ENCODE assay signal across 8 cellular contexts in the genomic region with DNA sequence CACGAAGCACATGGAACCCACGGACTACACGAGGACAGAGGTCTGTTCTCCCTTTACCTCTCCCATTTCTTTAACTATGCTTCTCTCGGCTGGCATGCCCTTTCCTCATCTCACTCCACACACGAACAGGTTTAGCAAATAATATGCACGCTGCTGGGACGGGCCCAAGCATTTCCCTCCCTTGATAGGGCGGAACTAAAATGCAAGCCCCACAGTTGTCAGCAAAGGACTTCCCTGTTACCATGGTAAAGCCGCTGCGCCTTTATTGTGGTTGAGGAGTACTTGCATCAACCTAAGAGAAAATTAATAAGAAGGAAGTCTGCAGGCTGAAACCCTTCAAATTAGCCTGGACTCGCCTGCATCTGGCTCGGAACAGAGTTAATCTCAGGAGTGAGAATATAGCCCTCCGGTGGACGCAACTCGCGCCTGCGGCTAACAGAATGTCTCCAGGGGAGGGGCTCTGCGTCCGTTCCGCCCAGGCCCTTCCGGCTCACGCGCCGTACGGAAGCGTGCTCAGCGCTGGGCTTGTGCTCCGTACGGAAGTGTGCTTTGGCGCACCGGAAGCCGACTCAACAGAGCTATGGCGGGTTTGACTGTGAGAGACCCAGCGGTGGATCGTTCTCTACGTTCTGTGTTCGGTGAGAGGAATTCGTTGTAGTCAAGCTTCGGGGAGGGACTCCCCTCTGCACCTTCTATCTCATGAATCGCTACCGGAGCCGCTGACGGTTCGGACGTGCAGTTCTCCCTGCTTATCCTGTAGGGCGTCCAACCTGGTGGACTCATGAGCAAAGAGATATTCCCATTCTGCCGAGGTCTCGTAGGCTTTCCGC. TPM values are rescaled to one million over a fixed set of nuclear protein-coding genes. Genes with fewer than 3 reads are reported as not detected.
DNase-seq lines count a peak whose midpoint lies in the region; ATAC-seq and TF ChIP-seq lines count a peak whose summit lies in the region.

A gene with protein sequence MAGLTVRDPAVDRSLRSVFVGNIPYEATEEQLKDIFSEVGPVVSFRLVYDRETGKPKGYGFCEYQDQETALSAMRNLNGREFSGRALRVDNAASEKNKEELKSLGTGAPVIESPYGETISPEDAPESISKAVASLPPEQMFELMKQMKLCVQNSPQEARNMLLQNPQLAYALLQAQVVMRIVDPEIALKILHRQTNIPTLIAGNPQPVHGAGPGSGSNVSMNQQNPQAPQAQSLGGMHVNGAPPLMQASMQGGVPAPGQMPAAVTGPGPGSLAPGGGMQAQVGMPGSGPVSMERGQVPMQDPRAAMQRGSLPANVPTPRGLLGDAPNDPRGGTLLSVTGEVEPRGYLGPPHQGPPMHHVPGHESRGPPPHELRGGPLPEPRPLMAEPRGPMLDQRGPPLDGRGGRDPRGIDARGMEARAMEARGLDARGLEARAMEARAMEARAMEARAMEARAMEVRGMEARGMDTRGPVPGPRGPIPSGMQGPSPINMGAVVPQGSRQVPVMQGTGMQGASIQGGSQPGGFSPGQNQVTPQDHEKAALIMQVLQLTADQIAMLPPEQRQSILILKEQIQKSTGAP (plus strand): TSS at position 555 of the 830 bp plus-strand sequence. CDS start 26 bp downstream, at position 581.

- H3K27ac ChIP-seq in foreskin keratinocyte, result peak within 1 kb of the TSS; percentile 56

- H3K4me1 ChIP-seq in HAP-1 (peaks cover 12% of the 10 kb centered on the region), foreskin keratinocyte (no peaks in the 10 kb centered on the region), neuron (ENCODE audit: insufficient read depth, low read length) (no peaks in the 10 kb centered on the region)

- DNase-seq in GDM1 (lab: John Stamatoyannopoulos, UW) (peak; percentile 72), HAP-1 (ENCODE audit: low spot score in 2 of 2) (peak; percentile 86 to 92), MG63 (peak; percentile 83), SIG-M5 (lab: John Stamatoyannopoulos, UW) (peak; percentile 14), activated gamma-delta T cell (lab: John Stamatoyannopoulos, UW) (peak; percentile 53), foreskin keratinocyte (peak; percentile 69 to 81), stromal cell of bone marrow (ENCODE audit: low read depth) (peak; percentile 63)

- TF ChIP-seq CTCF in foreskin keratinocyte (conservative IDR thresholded peaks at IDR 0.05), result no peak

- H3K36me3 ChIP-seq in HAP-1 (replicated peaks), result peaks cover 31% of the 10 kb centered on the region
- H3K36me3 ChIP-seq in MG63, result no peaks in the 10 kb centered on the region; the same call in 1 of the 2 replicates
- H3K36me3 ChIP-seq in neuron (ENCODE audit: insufficient read depth, low read length), result peaks cover 19% of the 10 kb centered on the region

- peaks cover 3% of the 10 kb centered on the region; the same call in 1 of the 2 replicates for H3K27me3 ChIP-seq in HAP-1 (ENCODE audit: low read depth)
- H3K27me3 ChIP-seq in MG63, result no peaks in the 10 kb centered on the region
- no peaks in the 10 kb centered on the region for H3K27me3 ChIP-seq in foreskin keratinocyte
- H3K27me3 ChIP-seq in neuron (ENCODE audit: insufficient read depth, low read length), result peaks cover 18% of the 10 kb centered on the region

- in situ Hi-C loops in HAP-1 (cut with MboI; ENCODE audit: low sequenced_read_pairs), result no loop called here

- peak within 1 kb of the TSS; percentile 65 for H2AFZ ChIP-seq in neuron (ENCODE audit: low read depth, low read length)

- peak; percentile 99 for ATAC-seq in foreskin keratinocyte

- H3K4me3 ChIP-seq in HAP-1, result peak within 1 kb of the TSS; percentile 67
- H3K4me3 ChIP-seq in MG63, result peak within 1 kb of the TSS; percentile 77
- H3K4me3 ChIP-seq in neuron (ENCODE audit: low read length), result peak within 1 kb of the TSS; percentile 69

- H3K9me3 ChIP-seq in HAP-1 (no peaks in the 10 kb centered on the region), MG63 (no peaks in the 10 kb centered on the region), neuron (ENCODE audit: low read length) (no peaks in the 10 kb centered on the region)

RNA-seq across cellular contexts. Expression of the gene that starts here (rescaled TPM):
- total RNA-seq in MG63 (2014; rRNA removed; shearing (Covaris generic); ENCODE audit: low replicate concordance), result 35.1 and 36.1 TPM in 2 replicates
- 31.0 and 34.1 TPM in 2 replicates for total RNA-seq in foreskin keratinocyte
- 19.8 and 21.7 TPM in 2 replicates for polyA plus RNA-seq in foreskin keratinocyte

Comparison
In these comparisons a context has a peak if more than half of its experiments do, and no peak if none do; other contexts are left out.
1. Peak in every context shown above with its lines: DNase-seq, ATAC-seq, H3K4me3 ChIP-seq and H3K27ac ChIP-seq.
2. DNase-seq: peak in every context shown above with its lines; median percentile 89 in HAP-1; 83 in MG63; 75 in foreskin keratinocyte; 72 in GDM1; 63 in stromal cell of bone marrow; 53 in activated gamma-delta T cell; 14 in SIG-M5.